In genomic region chr19:2609389-2610116, GRCh38 we compare ENCODE assay signal across 16 cellular contexts.
DNase-seq lines count a peak whose midpoint lies in the region; ATAC-seq and TF ChIP-seq lines count a peak whose summit lies in the region.
"Had no signal": no experiment of that assay in that cellular context is flagged by ENCODE, and none has a peak within 500 bp of the region (broad histone marks: within the 10 kb centered on the region; RNA-seq: fewer than 3 reads in every experiment).

No MANE protein-coding gene starts in this region.

- CTCF ChIA-PET in RWPE1 (lab: Yijun Ruan, JAX), result interaction anchor here (0.6 to 0.9 kb wide), 2 partner anchors 136 to 182 kb away, joined by 3 read pairs; no protein-coding TSS in a partner anchor

- POLR2A ChIA-PET in RWPE1 (lab: Yijun Ruan, JAX; ENCODE audit: low non-redundant PET), result interaction anchor here (1.1 kb wide), 1 partner anchor 133 kb away, joined by 5 read pairs; the partner anchor contains the start of gene GADD45B

- H3K27ac ChIP-seq in BLaER1 (no peak overlapping the region), RWPE1 (peak overlapping the region; percentile 5; the same call in 1 of the 2 replicates)
- H3K27ac ChIP-seq: epithelial cell of prostate, psoas muscle had no signal

- peak overlapping the region; percentile 89 for H3K4me2 ChIP-seq in BLaER1

- ATAC-seq in mucosa of descending colon, result no peak
- ATAC-seq in HG03442 (IDR thresholded peaks at IDR 0.05; ENCODE audit: unreplicated experiment), result no peak
- ATAC-seq: psoas muscle had no signal

- H3K36me3 ChIP-seq in BLaER1 (peaks cover 40% of the 10 kb centered on the region), mucosa of descending colon (ENCODE audit: low read depth) (no peaks in the 10 kb centered on the region)

- H3K4me1 ChIP-seq in BLaER1 (peaks cover 78% of the 10 kb centered on the region), mucosa of descending colon (ENCODE audit: low read depth) (peaks cover 11% of the 10 kb centered on the region)
- H3K4me1 ChIP-seq: psoas muscle had no signal

- TF ChIP-seq CTCF in GM12865 (IDR thresholded peaks at IDR 0.05; ENCODE audit: insufficient read depth, low read depth, low read length, missing control alignments) (no peak), RWPE1 (conservative IDR thresholded peaks at IDR 0.05; ENCODE audit: low read depth) (no peak), mucosa of descending colon (IDR thresholded peaks at IDR 0.05) (no peak)

- intact Hi-C loops in mucosa of descending colon (cut with DNase I, micrococcal nuclease), result loop anchor here (2.0 to 5.0 kb wide), 2 partner anchors 132 to 135 kb away; partner anchors contain the start of gene GADD45B (in 1 of the 2)

- no peak overlapping the region for H3K4me3 ChIP-seq in BLaER1
- H3K4me3 ChIP-seq in GM12865 (ENCODE audit: low read depth, low read length), result peak overlapping the region; percentile 71
- no peak overlapping the region for H3K4me3 ChIP-seq in mucosa of descending colon
- H3K4me3 ChIP-seq: psoas muscle had no signal

- H3K27me3 ChIP-seq in BLaER1, result no peaks in the 10 kb centered on the region

- H3K9me3 ChIP-seq in BLaER1, result peaks cover 15% of the 10 kb centered on the region
- no peaks in the 10 kb centered on the region for H3K9me3 ChIP-seq in mucosa of descending colon
- H3K9me3 ChIP-seq: psoas muscle had no signal

- no peak overlapping the region for H3K9ac ChIP-seq in BLaER1

- peak; percentile 87 for DNase-seq in GM12865 (ENCODE audit: low read depth)
- DNase-seq in RWPE1 (ENCODE audit: low spot score), result no peak
- DNase-seq in mucosa of descending colon, result peak in 2 of 3 donors; percentile 17 to 29
- DNase-seq in stimulated activated CD4-positive, alpha-beta T cell treated with anti-CD3 and anti-CD28 coated beads, Interleukin-4, amount 100 ng/mL, for 4 hours, result no peak
- no peak for DNase-seq in DMS 273 (lab: John Stamatoyannopoulos, UW; ENCODE audit: unreplicated experiment)
- DNase-seq in A172 (ENCODE audit: low spot score), result no peak
- DNase-seq: activated CD4-positive, alpha-beta T cell treated with anti-CD3 and anti-CD28 coated beads, Interleukin-2, amount 50 U/mL, for 4 hours; activated naive CD4-positive, alpha-beta T cell treated with anti-CD3 and anti-CD28 coated beads for 36 hours; Kasumi-1; mammary epithelial cell; NCI-H2029 treated with DMSO at 0.1 percent for 48 hours; psoas muscle; stimulated activated CD4-positive, alpha-beta T cell treated with anti-CD3 and anti-CD28 coated beads, Interleukin-2, amount 100 ng/mL, for 48 hours had no signal

- H4K20me1 ChIP-seq in BLaER1, result peaks cover 74% of the 10 kb centered on the region

Comparison
In these comparisons a context has a peak if more than half of its experiments do, and no peak if none do; other contexts are left out.
1. DNase-seq: peak in GM12865 (single experiment) and mucosa of descending colon (2 of 3); none in RWPE1 (single experiment), stimulated activated CD4-positive, alpha-beta T cell treated with anti-CD3 and anti-CD28 coated beads, Interleukin-4, amount 100 ng/mL, for 4 hours (0 of 2), DMS 273 (single experiment) and A172 (single experiment).